Comparison of ENCODE assay signal across 1 cellular context in genomic region chr19:44847144-44848035, GRCh38.
TF ChIP-seq lines count a peak whose summit lies in the region.

No MANE protein-coding gene starts in this region.

TF ChIP-seq in K562, 482 proteins besides CTCF, POLR2A, EP300 and RAD21 (continued from another document and continues in another):
- no peak for TF ChIP-seq HMBOX1 (IDR thresholded peaks at IDR 0.05)
- TF ChIP-seq PTRF (tag; IDR thresholded peaks at IDR 0.05), result no peak
- TF ChIP-seq HDAC2 (IDR thresholded peaks at IDR 0.05), result no peak
- no peak for TF ChIP-seq ZNF76 (CRISPR knock-in tag; IDR thresholded peaks at IDR 0.05; ENCODE audit: borderline replicate concordance)
- TF ChIP-seq NFATC3 (IDR thresholded peaks at IDR 0.05), result no peak
- no peak for TF ChIP-seq TRIM25 (IDR thresholded peaks at IDR 0.05; ENCODE audit: borderline replicate concordance)
- peak; percentile 79 for TF ChIP-seq NR2C1 (IDR thresholded peaks at IDR 0.05)
- peak; percentile 58 for TF ChIP-seq NR2C1 (tag; IDR thresholded peaks at IDR 0.05)
- TF ChIP-seq MAFK (IDR thresholded peaks at IDR 0.05; ENCODE audit: low read length), result no peak
- no peak for TF ChIP-seq ARID1B (IDR thresholded peaks at IDR 0.05)
- no peak for TF ChIP-seq CBFA2T3 (IDR thresholded peaks at IDR 0.05)
- no peak for TF ChIP-seq PHF21A (IDR thresholded peaks at IDR 0.05; ENCODE audit: borderline replicate concordance, low read depth)
- TF ChIP-seq ZNF184 (CRISPR knock-in tag; IDR thresholded peaks at IDR 0.05), result no peak
- no peak for TF ChIP-seq FOXM1 (IDR thresholded peaks at IDR 0.05; ENCODE audit: low read depth)
- no peak for TF ChIP-seq FOXM1 (CRISPR knock-in tag; IDR thresholded peaks at IDR 0.05; ENCODE audit: low read depth)
- TF ChIP-seq ZFP36 (IDR thresholded peaks at IDR 0.05; ENCODE audit: low read depth, low read length, partially characterized antibody), result no peak
- no peak for TF ChIP-seq ZNF766 (CRISPR knock-in tag; conservative IDR thresholded peaks at IDR 0.05)
- TF ChIP-seq ZBTB11 (CRISPR knock-in tag; IDR thresholded peaks at IDR 0.05), result peak in 1 of 3 experiments; percentile 67; a peak in 1 of 6 replicates
- TF ChIP-seq CCAR2 (IDR thresholded peaks at IDR 0.05; ENCODE audit: low read depth, low read length), result no peak
- 0 out of 2 replicates have a peak, but pooled peaks have one; percentile 24 for TF ChIP-seq ETV1 (tag; conservative IDR thresholded peaks at IDR 0.05; ENCODE audit: low read depth)
- TF ChIP-seq ZNF212 (CRISPR knock-in tag; IDR thresholded peaks at IDR 0.05), result no peak
- TF ChIP-seq KLF1 (tag; IDR thresholded peaks at IDR 0.05), result no peak
- TF ChIP-seq TFAP4 (CRISPR knock-in tag; IDR thresholded peaks at IDR 0.05; ENCODE audit: borderline replicate concordance), result 0 out of 2 replicates have a peak, but pooled peaks have one; percentile 31
- TF ChIP-seq YBX1 (IDR thresholded peaks at IDR 0.05), result no peak
- TF ChIP-seq SRSF7 (optimal IDR thresholded peaks at IDR 0.05; ENCODE audit: low read depth, low read length), result no peak
- no peak for TF ChIP-seq ZNF318 (IDR thresholded peaks at IDR 0.05; ENCODE audit: borderline replicate concordance in 1 of 2, low read depth in 1 of 2)
- no peak for TF ChIP-seq POU5F1 (IDR thresholded peaks at IDR 0.05; ENCODE audit: borderline replicate concordance, low read depth, low read length, partially characterized antibody)
- TF ChIP-seq KDM2B (CRISPR knock-in tag; IDR thresholded peaks at IDR 0.05), result no peak
- no peak for TF ChIP-seq NFIX (CRISPR knock-in tag; IDR thresholded peaks at IDR 0.05; ENCODE audit: low read depth)
- peak; percentile 10 for TF ChIP-seq TAF1 (IDR thresholded peaks at IDR 0.05; ENCODE audit: control insufficient read depth, extremely low read depth, insufficient read depth, low read length, severe bottlenecking)
- no peak for TF ChIP-seq AFF1 (IDR thresholded peaks at IDR 0.05; ENCODE audit: low read depth in 1 of 2, partially characterized antibody in 2 of 2)
- no peak for TF ChIP-seq HNRNPK (IDR thresholded peaks at IDR 0.05; ENCODE audit: low read depth, low read length, poor library complexity, severe bottlenecking)
- no peak for TF ChIP-seq E2F6 (IDR thresholded peaks at IDR 0.05; ENCODE audit: borderline replicate concordance in 1 of 2, extremely low read depth in 1 of 2, insufficient read depth in 1 of 2, insufficient read length in 1 of 2, low read depth in 1 of 2, low read length in 1 of 2, poor library complexity in 1 of 2, severe bottlenecking in 1 of 2)
- 0 out of 2 replicates have a peak, but pooled peaks have one; percentile 17 for TF ChIP-seq BCOR (IDR thresholded peaks at IDR 0.05)
- no peak for TF ChIP-seq FOXA1 (IDR thresholded peaks at IDR 0.05; ENCODE audit: borderline replicate concordance)
- no peak for TF ChIP-seq POLR3G (IDR thresholded peaks at IDR 0.05; ENCODE audit: extremely low read depth, insufficient read length, insufficient replicate concordance)
- no peak for TF ChIP-seq BRD9 (IDR thresholded peaks at IDR 0.05; ENCODE audit: low read depth, partially characterized antibody)
- no peak for TF ChIP-seq JUN (IDR thresholded peaks at IDR 0.05; ENCODE audit: borderline replicate concordance, low read depth, low read length)
- TF ChIP-seq JUN (CRISPR knock-in tag; IDR thresholded peaks at IDR 0.05; ENCODE audit: borderline replicate concordance), result no peak
- no peak for TF ChIP-seq PURB (CRISPR knock-in tag; IDR thresholded peaks at IDR 0.05; ENCODE audit: low read depth)
- no peak for TF ChIP-seq U2AF1 (optimal IDR thresholded peaks at IDR 0.05; ENCODE audit: low read depth, low read length)
- no peak for TF ChIP-seq MYBL2 (IDR thresholded peaks at IDR 0.05; ENCODE audit: low read depth)
- TF ChIP-seq MYBL2 (CRISPR knock-in tag; IDR thresholded peaks at IDR 0.05; ENCODE audit: borderline replicate concordance), result no peak
- TF ChIP-seq PCBP1 (IDR thresholded peaks at IDR 0.05; ENCODE audit: low read depth, low read length, poor library complexity, severe bottlenecking), result no peak
- TF ChIP-seq L3MBTL2 (IDR thresholded peaks at IDR 0.05), result peak; percentile 31; the same call in 1 of the 2 replicates
- no peak for TF ChIP-seq RHOXF2B (CRISPR knock-in tag; conservative IDR thresholded peaks at IDR 0.05)
